ENCODE assay signal across 9 cellular contexts in genomic region chr5:157267766-157268480, GRCh38. TPM values are rescaled to one million over a fixed set of nuclear protein-coding genes. Genes with fewer than 3 reads are reported as not detected.
DNase-seq lines count a peak whose midpoint lies in the region; ATAC-seq lines count a peak whose summit lies in the region.
"Had no signal": no experiment of that assay in that cellular context is flagged by ENCODE, and none has a peak within 500 bp of the region (broad histone marks: within the 10 kb centered on the region; RNA-seq: fewer than 3 reads in every experiment).

No MANE protein-coding gene starts in this region.

- 75% methylated on average over 8 of the region's 8 CpGs for WGBS in thymus

- no peaks in the 10 kb centered on the region for H3K36me3 ChIP-seq in thymus (ENCODE audit: control insufficient read depth, insufficient read depth)

- no peak for ATAC-seq in activated CD8-positive, alpha-beta memory T cell treated with anti-CD3 and anti-CD28 coated beads, Interleukin-2, amount 10 ng/mL, durations not matched to agents 7 days and 5 days
- ATAC-seq in HG02981 (IDR thresholded peaks at IDR 0.05; ENCODE audit: unreplicated experiment) (no peak), HG03175 (IDR thresholded peaks at IDR 0.05; ENCODE audit: unreplicated experiment) (no peak)

- H3K27me3 Mint-ChIP-seq in activated CD8-positive, alpha-beta memory T cell treated with anti-CD3 and anti-CD28 coated beads, Interleukin-2, amount 10 ng/mL, durations not matched to agents 7 days and 5 days = no peaks in the 10 kb centered on the region
- no peaks in the 10 kb centered on the region for H3K27me3 Mint-ChIP-seq in activated T-helper 2 cell treated with anti-CD3 and anti-CD28 coated beads, Interferon-gamma antibody, Interleukin-2, Interleukin-4, amounts not matched to agents 10 μg/mL and 5 μg/mL and 100 μg/mL, durations not matched to agents 14 hours and 24 hours and 36 hours (ENCODE audit: low read depth)
- H3K27me3 Mint-ChIP-seq in immature natural killer cell (ENCODE audit: low read depth in 3 of 3) = peaks cover 13 to 33% (median 31%) of the 10 kb centered on the region in 3 donors

- H3K27ac Mint-ChIP-seq in activated CD8-positive, alpha-beta memory T cell treated with anti-CD3 and anti-CD28 coated beads, Interleukin-2, amount 10 ng/mL, durations not matched to agents 7 days and 5 days = peak overlapping the region; percentile 88
- peak overlapping the region; percentile 94 for H3K27ac Mint-ChIP-seq in activated T-helper 2 cell treated with anti-CD3 and anti-CD28 coated beads, Interferon-gamma antibody, Interleukin-2, Interleukin-4, amounts not matched to agents 10 μg/mL and 5 μg/mL and 100 μg/mL, durations not matched to agents 14 hours and 24 hours and 36 hours
- peak overlapping the region; percentile 91 to 99 (median 98) for H3K27ac Mint-ChIP-seq in immature natural killer cell

- H3K27ac ChIP-seq in thymus (ENCODE audit: low read depth) = peak overlapping the region; percentile 75

- H3K27me3 ChIP-seq in thymus (ENCODE audit: control insufficient read depth, insufficient read depth) = no peaks in the 10 kb centered on the region

- peaks cover 47% of the 10 kb centered on the region for H3K36me3 Mint-ChIP-seq in activated CD8-positive, alpha-beta memory T cell treated with anti-CD3 and anti-CD28 coated beads, Interleukin-2, amount 10 ng/mL, durations not matched to agents 7 days and 5 days
- peaks cover 42% of the 10 kb centered on the region for H3K36me3 Mint-ChIP-seq in activated T-helper 2 cell treated with anti-CD3 and anti-CD28 coated beads, Interferon-gamma antibody, Interleukin-2, Interleukin-4, amounts not matched to agents 10 μg/mL and 5 μg/mL and 100 μg/mL, durations not matched to agents 14 hours and 24 hours and 36 hours (ENCODE audit: low read depth)
- H3K36me3 Mint-ChIP-seq in immature natural killer cell = peaks cover 11 to 14% (median 11%) of the 10 kb centered on the region in 3 donors

- H3K9me3 Mint-ChIP-seq in activated CD8-positive, alpha-beta memory T cell treated with anti-CD3 and anti-CD28 coated beads, Interleukin-2, amount 10 ng/mL, durations not matched to agents 7 days and 5 days (ENCODE audit: low read depth) = no peaks in the 10 kb centered on the region
- H3K9me3 Mint-ChIP-seq in activated T-helper 2 cell treated with anti-CD3 and anti-CD28 coated beads, Interferon-gamma antibody, Interleukin-2, Interleukin-4, amounts not matched to agents 10 μg/mL and 5 μg/mL and 100 μg/mL, durations not matched to agents 14 hours and 24 hours and 36 hours = no peaks in the 10 kb centered on the region
- H3K9me3 Mint-ChIP-seq in immature natural killer cell = no peaks in the 10 kb centered on the region

- no peak for DNase-seq in activated CD8-positive, alpha-beta memory T cell treated with anti-CD3 and anti-CD28 coated beads, Interleukin-2, amount 10 ng/mL, durations not matched to agents 7 days and 5 days
- no peak for DNase-seq in activated CD8-positive, alpha-beta memory T cell treated with anti-CD3 and anti-CD28 coated beads, Interleukin-2, amount 50 U/mL, for 4 hours
- no peak for DNase-seq in activated T-helper 2 cell treated with anti-CD3 and anti-CD28 coated beads, Interferon-gamma antibody, Interleukin-2, Interleukin-4, amounts not matched to agents 10 μg/mL and 5 μg/mL and 100 μg/mL, durations not matched to agents 14 hours and 24 hours and 36 hours (ENCODE audit: low spot score)
- no peak for DNase-seq in immature natural killer cell
- DNase-seq in foreskin melanocyte = no peak
- DNase-seq: SHP77 had no signal

- peak overlapping the region; percentile 96 for H3K4me3 ChIP-seq in thymus (ENCODE audit: low read length)

- H3K4me1 ChIP-seq in thymus (ENCODE audit: control insufficient read depth, insufficient read depth, low read length) = peaks cover 61% of the 10 kb centered on the region

- peaks cover 77% of the 10 kb centered on the region for H3K4me1 Mint-ChIP-seq in activated CD8-positive, alpha-beta memory T cell treated with anti-CD3 and anti-CD28 coated beads, Interleukin-2, amount 10 ng/mL, durations not matched to agents 7 days and 5 days
- H3K4me1 Mint-ChIP-seq in activated T-helper 2 cell treated with anti-CD3 and anti-CD28 coated beads, Interferon-gamma antibody, Interleukin-2, Interleukin-4, amounts not matched to agents 10 μg/mL and 5 μg/mL and 100 μg/mL, durations not matched to agents 14 hours and 24 hours and 36 hours (ENCODE audit: low read depth) = peaks cover 77% of the 10 kb centered on the region
- peaks cover 82 to 94% of the 10 kb centered on the region in 2 donors for H3K4me1 Mint-ChIP-seq in immature natural killer cell

- CTCF ChIA-PET in activated CD8-positive, alpha-beta memory T cell treated with anti-CD3 and anti-CD28 coated beads, Interleukin-2, amount 10 ng/mL, durations not matched to agents 7 days and 5 days (lab: Charles Lee) = interaction anchor here (0.7 to 4.6 kb wide), 13 partner anchors 10 to 135 kb away, joined by 3 to 48 read pairs (median 4); partner anchors contain the start of genes ITK and MED7

- no peaks in the 10 kb centered on the region for H3K9me3 ChIP-seq in thymus (ENCODE audit: control insufficient read depth)

- intact Hi-C loops in activated T-helper 2 cell treated with anti-CD3 and anti-CD28 coated beads, Interferon-gamma antibody, Interleukin-2, Interleukin-4, amounts not matched to agents 10 μg/mL and 5 μg/mL and 100 μg/mL, durations not matched to agents 14 hours and 24 hours and 36 hours (cut with micrococcal nuclease) = loop anchor here (5.0 kb wide), 2 partner anchors 46 to 241 kb away; no protein-coding TSS in a partner anchor

- peak overlapping the region; percentile 83 for H3K4me3 Mint-ChIP-seq in activated CD8-positive, alpha-beta memory T cell treated with anti-CD3 and anti-CD28 coated beads, Interleukin-2, amount 10 ng/mL, durations not matched to agents 7 days and 5 days
- H3K4me3 Mint-ChIP-seq in activated T-helper 2 cell treated with anti-CD3 and anti-CD28 coated beads, Interferon-gamma antibody, Interleukin-2, Interleukin-4, amounts not matched to agents 10 μg/mL and 5 μg/mL and 100 μg/mL, durations not matched to agents 14 hours and 24 hours and 36 hours (ENCODE audit: low read depth) = peak overlapping the region; percentile 89
- peak overlapping the region; percentile 81 to 98 (median 95) for H3K4me3 Mint-ChIP-seq in immature natural killer cell

RNA-seq across cellular contexts. Expression of gene CYFIP2, which starts 2.0 kb away (rescaled TPM):
- total RNA-seq in activated CD8-positive, alpha-beta memory T cell treated with anti-CD3 and anti-CD28 coated beads, Interleukin-2, amount 10 ng/mL, durations not matched to agents 7 days and 5 days = 100 to 1,000 TPM; 382 to 438 TPM
- 171 and 182 TPM in 2 replicates for total RNA-seq in activated T-helper 2 cell treated with anti-CD3 and anti-CD28 coated beads, Interferon-gamma antibody, Interleukin-2, Interleukin-4, amounts not matched to agents 10 μg/mL and 5 μg/mL and 100 μg/mL, durations not matched to agents 14 hours and 24 hours and 36 hours
- 100 to 1,000 TPM; 293 to 667 (median 513) TPM for polyA plus RNA-seq in immature natural killer cell
- 102 TPM for polyA plus RNA-seq in thymus
